In the genomic region with DNA sequence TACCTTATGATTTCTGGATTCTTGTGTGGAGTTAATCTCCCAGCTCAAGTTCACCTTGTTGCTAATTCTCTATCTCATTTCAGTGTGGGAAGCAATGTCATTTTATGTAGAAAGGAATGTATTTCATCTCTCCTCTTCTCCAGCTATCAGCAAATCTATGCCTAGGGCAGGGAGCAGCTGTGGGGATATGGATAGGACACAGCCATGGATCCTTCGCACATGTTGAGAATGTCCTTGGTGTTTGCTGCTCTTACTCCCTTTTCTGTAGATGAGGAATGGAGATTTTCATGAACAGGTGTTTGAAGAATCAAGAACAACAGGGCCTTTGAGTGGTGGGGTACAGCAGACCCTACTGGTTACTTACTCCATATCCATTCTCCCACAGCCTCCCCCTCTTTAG, we compare ENCODE assay signal across 31 cellular contexts.
"Had no signal": no experiment of that assay in that cellular context is flagged by ENCODE, and none has a peak within 500 bp of the region (broad histone marks: within the 10 kb centered on the region; RNA-seq: fewer than 3 reads in every experiment).

No MANE protein-coding gene starts in this region.

- H3K9me3 ChIP-seq: adrenal gland, ascending aorta, body of pancreas had no signal

- H3K4me3 ChIP-seq: adrenal gland, ascending aorta, body of pancreas, cardiac muscle cell had no signal

- H3K4me1 ChIP-seq: body of pancreas had no signal

- DNase-seq: activated effector memory CD4-positive, alpha-beta T cell treated with anti-CD3 and anti-CD28 coated beads, Interleukin-2, amount 50 U/mL, for 16 hours; activated effector memory CD4-positive, alpha-beta T cell treated with Interleukin-2 at 50 U/mL for 16 hours; activated gamma-delta T cell; activated gamma-delta T cell treated with Interleukin-2 at 50 U/mL for 16 hours; activated naive CD4-positive, alpha-beta T cell; activated naive CD4-positive, alpha-beta T cell treated with anti-CD3 and anti-CD28 coated beads for 36 hours; activated naive CD4-positive, alpha-beta T cell treated with anti-CD3 and anti-CD28 coated beads, Interleukin-2, amount 10 ng/mL, durations not matched to agents 7 days and 5 days; activated naive CD4-positive, alpha-beta T cell treated with anti-CD3 and anti-CD28 coated beads, Interleukin-2, amount 50 U/mL, for 16 hours; activated naive CD4-positive, alpha-beta T cell treated with Interleukin-2 at 50 U/mL for 16 hours; activated naive CD8-positive, alpha-beta T cell treated with anti-CD3 and anti-CD28 coated beads for 36 hours; activated naive CD8-positive, alpha-beta T cell treated with anti-CD3 and anti-CD28 coated beads, Interleukin-2, amount 10 ng/mL, durations not matched to agents 7 days and 5 days; activated naive CD8-positive, alpha-beta T cell treated with anti-CD3 and anti-CD28 coated beads, Interleukin-2, amount 50 U/mL, for 24 hours; activated T-cell treated with anti-CD3 and anti-CD28 coated beads for 4 hours; activated T-cell treated with anti-CD3 and anti-CD28 coated beads, Interleukin-2, amount 50 U/mL, for 1 hour; activated T-cell treated with anti-CD3 and anti-CD28 coated beads, Interleukin-2, amount 50 U/mL, for 24 hours; activated T-cell treated with anti-CD3 and anti-CD28 coated beads, Interleukin-2, amount 50 U/mL, for 4 hours; activated T-cell treated with anti-CD3 and anti-CD28 coated beads, Interleukin-2, amount 50 U/mL, for 48 hours; activated T-cell treated with anti-CD3 and anti-CD28 coated beads, Interleukin-2, amount 50 U/mL, for 72 hours; adrenal gland; amniotic stem cell; amygdala; anterior cingulate cortex; aorta; body of pancreas; brain microvascular endothelial cell; central memory CD4-positive, alpha-beta T cell; cerebellar nuclear complex had no signal

- H3K36me3 ChIP-seq: adrenal gland, ascending aorta, brain microvascular endothelial cell, cardiac muscle cell had no signal

- H3K27ac ChIP-seq: adrenal gland, ascending aorta, body of pancreas, brain microvascular endothelial cell, cardiac muscle cell had no signal

- ATAC-seq: activated naive CD4-positive, alpha-beta T cell treated with anti-CD3 and anti-CD28 coated beads, Interleukin-2, amount 50 U/mL, for 72 hours; activated naive CD8-positive, alpha-beta T cell treated with anti-CD3 and anti-CD28 coated beads, Interleukin-2, amount 50 U/mL, for 24 hours; activated T-cell treated with anti-CD3 and anti-CD28 coated beads, Interleukin-2, amount 50 U/mL, for 4 hours; activated T-cell treated with anti-CD3 and anti-CD28 coated beads, Interleukin-2, amount 50 U/mL, for 72 hours; activated T-helper 17 cell treated with anti-CD3 and anti-CD28 coated beads, Interleukin-2, amount 50 U/mL, for 72 hours; body of pancreas had no signal

- H3K27me3 ChIP-seq: adrenal gland, ascending aorta, body of pancreas, brain microvascular endothelial cell, cardiac muscle cell had no signal
